ENCODE assay signal across 15 cellular contexts in the genomic region with DNA sequence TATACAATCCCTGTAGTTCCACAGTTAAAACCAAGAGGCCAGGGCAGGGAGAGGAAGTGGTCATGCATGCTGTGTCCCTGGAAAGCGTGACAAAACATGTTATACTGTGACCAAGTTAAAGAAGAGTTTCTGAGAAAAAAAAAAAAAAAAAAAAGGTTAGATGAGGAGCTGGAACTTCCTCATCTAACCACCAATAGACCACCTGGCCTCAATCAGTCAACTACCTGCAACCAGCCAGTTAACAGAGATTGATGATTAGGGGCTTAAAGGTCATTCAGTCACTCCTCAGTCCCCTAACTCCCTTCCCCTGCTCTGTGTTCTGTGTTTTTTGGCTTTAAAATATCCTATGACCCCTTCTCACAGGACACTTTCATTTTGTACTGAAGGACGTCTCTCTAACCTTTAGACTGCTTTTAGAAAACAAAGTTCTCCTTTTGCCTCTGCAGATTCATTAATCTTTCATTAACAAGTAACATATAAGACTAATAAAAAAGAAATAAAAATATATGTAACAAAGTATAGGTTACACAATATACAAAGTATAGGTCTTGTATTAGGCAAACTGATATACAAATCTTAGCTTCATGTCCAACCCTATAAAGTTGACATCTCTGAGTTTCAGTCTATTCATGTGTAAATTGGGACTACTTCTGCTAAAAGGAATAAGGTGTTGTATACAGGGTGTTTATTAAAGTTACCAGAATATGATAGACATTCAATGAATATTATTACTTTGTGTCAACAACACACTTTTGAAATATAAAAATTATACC.
DNase-seq lines count a peak whose midpoint lies in the region; ATAC-seq and TF ChIP-seq lines count a peak whose summit lies in the region.
"Had no signal": no experiment of that assay in that cellular context is flagged by ENCODE, and none has a peak within 500 bp of the region (broad histone marks: within the 10 kb centered on the region; RNA-seq: fewer than 3 reads in every experiment).

No MANE protein-coding gene starts in this region.

- CTCF ChIA-PET in activated CD4-positive, alpha-beta memory T cell treated with anti-CD3 and anti-CD28 coated beads, Interleukin-2, amount 10 ng/mL, durations not matched to agents 7 days and 5 days (lab: Charles Lee), result no interaction called here

- no peak overlapping the region for H3K27ac Mint-ChIP-seq in activated CD4-positive, alpha-beta memory T cell treated with anti-CD3 and anti-CD28 coated beads, Interleukin-2, amount 10 ng/mL, durations not matched to agents 7 days and 5 days
- no peak overlapping the region for H3K27ac Mint-ChIP-seq in HFFc6
- H3K27ac Mint-ChIP-seq: CD8-positive, alpha-beta T cell had no signal

- H3K4me3 ChIP-seq in testis, result no peak overlapping the region
- H3K4me3 ChIP-seq: ascending aorta, pancreas had no signal

- ATAC-seq in HG02885 (IDR thresholded peaks at IDR 0.05; ENCODE audit: poor library complexity, unreplicated experiment), result peak; percentile 56
- ATAC-seq: CD8-positive, alpha-beta T cell; pancreas had no signal

- no peak for TF ChIP-seq POLR2A in testis (IDR thresholded peaks at IDR 0.05)

- no peak overlapping the region for H3K4me3 Mint-ChIP-seq in activated CD4-positive, alpha-beta memory T cell treated with anti-CD3 and anti-CD28 coated beads, Interleukin-2, amount 10 ng/mL, durations not matched to agents 7 days and 5 days
- H3K4me3 Mint-ChIP-seq in HFFc6, result no peak overlapping the region
- H3K4me3 Mint-ChIP-seq: CD8-positive, alpha-beta T cell had no signal

- H3K27me3 Mint-ChIP-seq in activated CD4-positive, alpha-beta memory T cell treated with anti-CD3 and anti-CD28 coated beads, Interleukin-2, amount 10 ng/mL, durations not matched to agents 7 days and 5 days, result no peaks in the 10 kb centered on the region
- H3K27me3 Mint-ChIP-seq in HFFc6 (ENCODE audit: insufficient read depth), result no peaks in the 10 kb centered on the region

- peaks cover 1% of the 10 kb centered on the region for H3K4me1 Mint-ChIP-seq in activated CD4-positive, alpha-beta memory T cell treated with anti-CD3 and anti-CD28 coated beads, Interleukin-2, amount 10 ng/mL, durations not matched to agents 7 days and 5 days
- H3K4me1 Mint-ChIP-seq in HFFc6 (ENCODE audit: low read depth), result no peaks in the 10 kb centered on the region

- H3K36me3 Mint-ChIP-seq in activated CD4-positive, alpha-beta memory T cell treated with anti-CD3 and anti-CD28 coated beads, Interleukin-2, amount 10 ng/mL, durations not matched to agents 7 days and 5 days (ENCODE audit: low read depth), result no peaks in the 10 kb centered on the region
- no peaks in the 10 kb centered on the region for H3K36me3 Mint-ChIP-seq in HFFc6 (ENCODE audit: low read depth)
- H3K36me3 Mint-ChIP-seq: CD8-positive, alpha-beta T cell had no signal

- H3K4me1 ChIP-seq in testis, result no peaks in the 10 kb centered on the region
- H3K4me1 ChIP-seq: ascending aorta, pancreas had no signal

- TF ChIP-seq CTCF in testis (IDR thresholded peaks at IDR 0.05) (no peak), HFFc6 (IDR thresholded peaks at IDR 0.05) (no peak)

- no peaks in the 10 kb centered on the region for H3K9me3 ChIP-seq in testis
- H3K9me3 ChIP-seq: ascending aorta, pancreas had no signal

- POLR2A ChIA-PET in activated CD4-positive, alpha-beta memory T cell treated with anti-CD3 and anti-CD28 coated beads, Interleukin-2, amount 10 ng/mL, durations not matched to agents 7 days and 5 days (lab: Charles Lee), result no interaction called here

- in situ Hi-C loops in G401 (cut with HindIII; ENCODE audit: low sequenced_read_pairs), result no loop called here

- no peaks in the 10 kb centered on the region for H3K27me3 ChIP-seq in testis
- H3K27me3 ChIP-seq: ascending aorta, pancreas had no signal

- H3K27ac ChIP-seq in testis, result no peak overlapping the region
- H3K27ac ChIP-seq: ascending aorta, pancreas had no signal

- WGBS in testis, 2 donors, result 48 to 51% methylated on average over 2 of the region's 2 CpGs

- H3K9me3 Mint-ChIP-seq in activated CD4-positive, alpha-beta memory T cell treated with anti-CD3 and anti-CD28 coated beads, Interleukin-2, amount 10 ng/mL, durations not matched to agents 7 days and 5 days, result no peaks in the 10 kb centered on the region
- H3K9me3 Mint-ChIP-seq in HFFc6, result peaks cover 33% of the 10 kb centered on the region
- H3K9me3 Mint-ChIP-seq: CD8-positive, alpha-beta T cell had no signal

- DNase-seq in NOMO-1 treated with DMSO at 0.1 percent for 48 hours (lab: John Stamatoyannopoulos, UW; ENCODE audit: unreplicated experiment), result peak; percentile 44
- no peak for DNase-seq in NOMO-1 treated with dmso at 0.1 percent for 144 hours (lab: John Stamatoyannopoulos, UW; ENCODE audit: unreplicated experiment)
- peak; percentile 6 to 33 for DNase-seq in Kasumi-1 (lab: John Stamatoyannopoulos, UW)
- no peak for DNase-seq in activated CD4-positive, alpha-beta memory T cell treated with anti-CD3 and anti-CD28 coated beads, Interleukin-2, amount 10 ng/mL, durations not matched to agents 7 days and 5 days
- no peak for DNase-seq in G401 (ENCODE audit: low spot score)
- DNase-seq in testis, result no peak
- DNase-seq in HFFc6, result no peak
- DNase-seq: 8988T; CD8-positive, alpha-beta T cell; NCI-H1092; NCI-H2227 treated with DMSO at 0.1 percent for 48 hours; pancreas; T-helper 2 cell had no signal

- intact Hi-C loops in testis (cut with DNase I; ENCODE audit: low total_unique reads), result no loop called here

- H3K36me3 ChIP-seq in testis (ENCODE audit: low read depth, missing control alignments), result no peaks in the 10 kb centered on the region
- H3K36me3 ChIP-seq: ascending aorta, pancreas had no signal

Comparison
In these comparisons a context has a peak if more than half of its experiments do, and no peak if none do; other contexts are left out.
1. DNase-seq: peak in NOMO-1 treated with DMSO at 0.1 percent for 48 hours (single experiment) and Kasumi-1 (2 of 2); none in NOMO-1 treated with dmso at 0.1 percent for 144 hours (single experiment), activated CD4-positive, alpha-beta memory T cell treated with anti-CD3 and anti-CD28 coated beads, Interleukin-2, amount 10 ng/mL, durations not matched to agents 7 days and 5 days (single experiment), G401 (single experiment), testis (single experiment) and HFFc6 (single experiment).